18 cellular contexts compared by ENCODE assay signal in the genomic region with DNA sequence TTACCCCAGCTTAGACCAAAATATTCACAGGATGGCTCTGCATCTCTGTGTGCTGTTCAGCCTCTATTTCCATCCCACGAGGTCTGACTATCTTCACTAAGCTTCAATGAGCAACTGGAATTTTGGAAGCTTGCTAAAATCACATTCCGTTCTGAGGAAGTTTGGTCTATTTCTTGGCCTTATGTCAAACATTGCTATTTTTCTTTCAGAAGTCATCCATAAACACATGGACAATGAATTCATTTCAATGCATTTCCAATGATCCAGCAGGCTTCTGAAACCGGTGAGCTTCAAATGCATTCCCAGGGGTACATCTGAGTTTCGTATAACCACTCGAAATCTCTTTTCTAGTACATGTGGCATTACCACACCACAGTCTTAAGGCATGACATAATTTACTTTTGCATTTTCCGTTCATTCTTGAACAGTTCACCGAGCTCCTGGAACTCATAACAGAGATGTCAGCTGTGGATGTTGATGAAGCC.
DNase-seq lines count a peak whose midpoint lies in the region; ATAC-seq, FAIRE-seq and TF ChIP-seq lines count a peak whose summit lies in the region.
"Had no signal": no experiment of that assay in that cellular context is flagged by ENCODE, and none has a peak within 500 bp of the region (broad histone marks: within the 10 kb centered on the region; RNA-seq: fewer than 3 reads in every experiment).

No MANE protein-coding gene starts in this region.

- 53 to 66% (median 58%) methylated on average over 7 of the region's 7 CpGs for WGBS in heart left ventricle, 4 donors
- WGBS in pancreas, 2 donors, result 69 to 75% methylated on average over 7 of the region's 7 CpGs

- no peaks in the 10 kb centered on the region for H3K36me3 ChIP-seq in adipocyte (ENCODE audit: control insufficient read depth, insufficient read depth, low read length, severe bottlenecking)
- H3K36me3 ChIP-seq in heart left ventricle, result no peaks in the 10 kb centered on the region
- H3K36me3 ChIP-seq in pancreas, result no peaks in the 10 kb centered on the region

- TF ChIP-seq CTCF in heart left ventricle (IDR thresholded peaks at IDR 0.05) (no peak), pancreas (IDR thresholded peaks at IDR 0.05) (no peak)

- DNase-seq in AG08395 (ENCODE audit: low spot score) (peak; percentile 71), adipocyte (ENCODE audit: low read depth) (peak; percentile 55), heart left ventricle (no peak), pancreas (no peak), NCI-H2107 (lab: John Stamatoyannopoulos, UW) (no peak), NCI-H2227 (lab: John Stamatoyannopoulos, UW; ENCODE audit: unreplicated experiment) (no peak)
- no peak for DNase-seq in NK-92 treated with Interleukin-12 subunit alpha and Interleukin-12 subunit beta, amount 100 ng/mL, for 24 hours (lab: John Stamatoyannopoulos, UW)
- DNase-seq: activated CD4-positive, alpha-beta T cell treated with anti-CD3 and anti-CD28 coated beads, Interleukin-2, amount 50 U/mL, for 1 hour; activated T-cell treated with anti-CD3 and anti-CD28 coated beads, Interleukin-2, amount 50 U/mL, for 4 hours; COR-L47; dermis blood vessel endothelial cell; Kasumi-1; NCI-H187; stimulated activated CD8-positive, alpha-beta memory T cell treated with anti-CD3 and anti-CD28 coated beads, Interleukin-4, amount 100 ng/mL, for 48 hours had no signal

- no peak for TF ChIP-seq POLR2A in heart left ventricle (IDR thresholded peaks at IDR 0.05)

- H3K4me3 ChIP-seq in adipocyte (ENCODE audit: low read length) (no peak overlapping the region), heart left ventricle (no peak overlapping the region), pancreas (no peak overlapping the region)
- H3K4me3 ChIP-seq: A549 had no signal

- peak overlapping the region in 8 of 12 donors; percentile 14 to 69 (median 34) for H3K27ac ChIP-seq in heart left ventricle
- no peak overlapping the region for H3K27ac ChIP-seq in pancreas
- H3K27ac ChIP-seq: A549, RWPE1 had no signal

- ATAC-seq in heart left ventricle (peak; percentile 85 to 92 (median 90)), pancreas (peak in 3 of 4 donors; percentile 21 to 51 (median 44)), HG03097 (IDR thresholded peaks at IDR 0.05; ENCODE audit: low FRiP score, unreplicated experiment) (no peak)
- ATAC-seq: A549; activated T-cell treated with anti-CD3 and anti-CD28 coated beads, Interleukin-2, amount 50 U/mL, for 4 hours had no signal

- no peaks in the 10 kb centered on the region for H3K27me3 ChIP-seq in adipocyte (replicated peaks; ENCODE audit: control insufficient read depth, insufficient read depth, low read length)
- H3K27me3 ChIP-seq in heart left ventricle, result peaks cover 0 to 8% (median 0%) of the 10 kb centered on the region in 9 donors
- no peaks in the 10 kb centered on the region for H3K27me3 ChIP-seq in pancreas

- intact Hi-C loops in heart left ventricle (cut with DNase I) (no loop called here), pancreas (cut with DNase I) (no loop called here)

- H3K4me1 ChIP-seq in adipocyte (ENCODE audit: control insufficient read depth, insufficient read depth, low read length) (peaks cover 35% of the 10 kb centered on the region), heart left ventricle (peaks cover 0 to 11% (median 0%) of the 10 kb centered on the region in 12 donors), pancreas (no peaks in the 10 kb centered on the region)
- H3K4me1 ChIP-seq: A549 had no signal

- FAIRE-seq in pancreas (lab: Jason Lieb, UNC), result no peak
- FAIRE-seq: A549, G401.6 had no signal

- no peak overlapping the region for H3K9ac ChIP-seq in adipocyte (ENCODE audit: low read length)

- H3K9me3 ChIP-seq in adipocyte (ENCODE audit: control insufficient read depth, low read length), result no peaks in the 10 kb centered on the region
- no peaks in the 10 kb centered on the region for H3K9me3 ChIP-seq in heart left ventricle
- no peaks in the 10 kb centered on the region for H3K9me3 ChIP-seq in pancreas
- H3K9me3 ChIP-seq: A549 had no signal

Comparison
In these comparisons a context has a peak if more than half of its experiments do, and no peak if none do; other contexts are left out.
1. DNase-seq: peak in AG08395 (single experiment) and adipocyte (single experiment); none in heart left ventricle (0 of 5), pancreas (0 of 6), NCI-H2107 (single experiment), NCI-H2227 (single experiment) and NK-92 treated with Interleukin-12 subunit alpha and Interleukin-12 subunit beta, amount 100 ng/mL, for 24 hours (single experiment).
2. H3K27ac ChIP-seq: peak in heart left ventricle (8 of 12); none in pancreas (0 of 4).